In the genomic region with DNA sequence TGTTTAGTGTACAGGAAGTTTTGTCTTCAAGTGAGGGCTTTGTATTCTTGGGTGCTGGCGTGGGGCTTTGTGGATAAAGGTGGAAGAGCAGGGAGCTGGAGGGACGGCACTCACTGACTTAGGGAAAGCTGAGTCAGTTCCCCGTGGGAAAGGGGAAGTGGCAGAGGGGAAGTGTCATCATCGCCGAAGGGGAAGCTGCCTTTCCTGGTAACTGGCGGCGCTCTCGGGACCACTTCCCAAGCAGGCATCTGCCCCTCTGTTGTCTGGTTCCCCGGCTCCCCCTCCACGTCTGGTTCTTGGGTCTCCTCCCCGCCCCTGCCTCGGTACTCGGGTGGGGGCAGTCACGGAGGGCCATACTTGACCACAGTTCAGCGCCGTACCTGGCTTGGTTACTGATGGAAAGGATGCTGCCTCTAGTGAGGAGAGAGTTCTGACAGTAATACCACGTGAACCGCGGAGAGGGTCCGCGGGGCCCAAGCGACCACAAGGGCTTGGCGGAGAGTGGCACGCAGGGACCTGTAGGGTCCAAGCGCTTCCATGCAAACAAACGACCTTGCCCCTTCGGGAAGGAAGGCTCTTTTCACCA, we compare ENCODE assay signal across 1 cellular context.
TF ChIP-seq lines count a peak whose summit lies in the region.

No MANE protein-coding gene starts in this region.

TF ChIP-seq in IMR-90, 13 proteins besides CTCF, POLR2A, EP300 and RAD21:
- TF ChIP-seq MAZ (IDR thresholded peaks at IDR 0.05; ENCODE audit: borderline replicate concordance, low read depth, low read length), result no peak
- no peak for TF ChIP-seq MXI1 (IDR thresholded peaks at IDR 0.05; ENCODE audit: borderline replicate concordance, low read depth, low read length)
- no peak for TF ChIP-seq BHLHE40 (IDR thresholded peaks at IDR 0.05; ENCODE audit: low read depth, low read length)
- TF ChIP-seq NFE2L2 (IDR thresholded peaks at IDR 0.05; ENCODE audit: low read depth, low read length), result peak; percentile 39; the same call in 1 of the 2 replicates
- no peak for TF ChIP-seq RFX5 (IDR thresholded peaks at IDR 0.05; ENCODE audit: low read depth, low read length)
- TF ChIP-seq MAFK (IDR thresholded peaks at IDR 0.05; ENCODE audit: low read depth, low read length), result peak; percentile 56
- peak; percentile 96; the same call in 1 of the 2 replicates for TF ChIP-seq CHD1 (IDR thresholded peaks at IDR 0.05; ENCODE audit: low read depth, low read length)
- TF ChIP-seq, protein P1, sequence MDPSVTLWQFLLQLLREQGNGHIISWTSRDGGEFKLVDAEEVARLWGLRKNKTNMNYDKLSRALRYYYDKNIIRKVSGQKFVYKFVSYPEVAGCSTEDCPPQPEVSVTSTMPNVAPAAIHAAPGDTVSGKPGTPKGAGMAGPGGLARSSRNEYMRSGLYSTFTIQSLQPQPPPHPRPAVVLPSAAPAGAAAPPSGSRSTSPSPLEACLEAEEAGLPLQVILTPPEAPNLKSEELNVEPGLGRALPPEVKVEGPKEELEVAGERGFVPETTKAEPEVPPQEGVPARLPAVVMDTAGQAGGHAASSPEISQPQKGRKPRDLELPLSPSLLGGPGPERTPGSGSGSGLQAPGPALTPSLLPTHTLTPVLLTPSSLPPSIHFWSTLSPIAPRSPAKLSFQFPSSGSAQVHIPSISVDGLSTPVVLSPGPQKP (IDR thresholded peaks at IDR 0.05; ENCODE audit: borderline replicate concordance, low read depth, low read length), result no peak
- TF ChIP-seq SMC3 (IDR thresholded peaks at IDR 0.05; ENCODE audit: low read depth, low read length), result no peak
- no peak for TF ChIP-seq FOS (IDR thresholded peaks at IDR 0.05; ENCODE audit: low read depth, low read length)
- TF ChIP-seq CEBPB (IDR thresholded peaks at IDR 0.05; ENCODE audit: low read depth, low read length), result peak; percentile 85
- TF ChIP-seq, protein P2, sequence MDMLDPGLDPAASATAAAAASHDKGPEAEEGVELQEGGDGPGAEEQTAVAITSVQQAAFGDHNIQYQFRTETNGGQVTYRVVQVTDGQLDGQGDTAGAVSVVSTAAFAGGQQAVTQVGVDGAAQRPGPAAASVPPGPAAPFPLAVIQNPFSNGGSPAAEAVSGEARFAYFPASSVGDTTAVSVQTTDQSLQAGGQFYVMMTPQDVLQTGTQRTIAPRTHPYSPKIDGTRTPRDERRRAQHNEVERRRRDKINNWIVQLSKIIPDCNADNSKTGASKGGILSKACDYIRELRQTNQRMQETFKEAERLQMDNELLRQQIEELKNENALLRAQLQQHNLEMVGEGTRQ (IDR thresholded peaks at IDR 0.05; ENCODE audit: low read depth, low read length), result no peak
- no peak for TF ChIP-seq RCOR1 (IDR thresholded peaks at IDR 0.05; ENCODE audit: insufficient replicate concordance, low read length)
